Comparison of ENCODE assay signal across 8 cellular contexts in genomic region chr1:32361674-32362473, GRCh38. TPM values are rescaled to one million over a fixed set of nuclear protein-coding genes. Genes with fewer than 3 reads are reported as not detected.
A peak's percentile ranks its signal among the peaks of the same experiment; 100 is the strongest.
DNase-seq lines count a peak whose midpoint lies in the region; ATAC-seq and TF ChIP-seq lines count a peak whose summit lies in the region.

No MANE protein-coding gene starts in this region.

- H3K27me3 ChIP-seq in heart left ventricle (no peaks in the 10 kb centered on the region), osteoblast (ENCODE audit: insufficient read depth, low read length) (no peaks in the 10 kb centered on the region)

- DNase-seq in stimulated activated CD4-positive, alpha-beta T cell treated with anti-CD3 and anti-CD28 coated beads, Interleukin-12 subunit alpha, Interleukin-12 subunit beta, amount 100 ng/mL, for 4 hours: peak; percentile 32
- DNase-seq in stimulated activated CD4-positive, alpha-beta T cell treated with anti-CD3 and anti-CD28 coated beads, Interleukin-2, amount 100 ng/mL, for 48 hours: no peak
- peak; percentile 37 for DNase-seq in activated naive CD8-positive, alpha-beta T cell treated with anti-CD3 and anti-CD28 coated beads for 36 hours
- DNase-seq in heart left ventricle: peak; percentile 62 to 79 (median 66)
- DNase-seq in osteoblast (ENCODE audit: insufficient read length, low spot score, missing footprints): peak; percentile 94
- DNase-seq in NCI-H345 treated with DMSO at 0.1 percent for 48 hours (lab: John Stamatoyannopoulos, UW; ENCODE audit: unreplicated experiment): no peak
- no peak for DNase-seq in NCI-H526 treated with DMSO at 0.1 percent for 48 hours (lab: John Stamatoyannopoulos, UW)

- no peaks in the 10 kb centered on the region for H3K27me3 Mint-ChIP-seq in activated naive CD8-positive, alpha-beta T cell treated with anti-CD3 and anti-CD28 coated beads for 36 hours

- no peak for TF ChIP-seq POLR2A in heart left ventricle (IDR thresholded peaks at IDR 0.05)

- ATAC-seq in heart left ventricle (peak; percentile 27 to 75 (median 74)), HG02938 (IDR thresholded peaks at IDR 0.05; ENCODE audit: unreplicated experiment) (no peak)

- H4K20me1 ChIP-seq in osteoblast (ENCODE audit: insufficient read depth, low read length): peaks cover 8% of the 10 kb centered on the region

- H3K36me3 ChIP-seq in heart left ventricle: peaks cover 0 to 41% (median 34%) of the 10 kb centered on the region in 9 donors
- H3K36me3 ChIP-seq in osteoblast (ENCODE audit: insufficient read depth, low read length): peaks cover 30% of the 10 kb centered on the region

- no peak overlapping the region for H3K4me3 Mint-ChIP-seq in activated naive CD8-positive, alpha-beta T cell treated with anti-CD3 and anti-CD28 coated beads for 36 hours

- no peaks in the 10 kb centered on the region for H3K9me3 ChIP-seq in heart left ventricle
- no peaks in the 10 kb centered on the region for H3K9me3 ChIP-seq in osteoblast (ENCODE audit: low read depth, low read length)

- intact Hi-C loops in heart left ventricle (cut with DNase I): no loop called here

- WGBS in heart left ventricle, 4 donors: 1 to 2% (median 1%) methylated on average over 28 to 91 of the region's 91 CpGs

- peak; percentile 14 to 74 (median 44) for TF ChIP-seq CTCF in heart left ventricle (IDR thresholded peaks at IDR 0.05)
- TF ChIP-seq CTCF in osteoblast (IDR thresholded peaks at IDR 0.05; ENCODE audit: extremely low read depth, low read depth, low read length): peak; percentile 29

- peak overlapping the region; percentile 80 for H3K4me2 ChIP-seq in osteoblast (ENCODE audit: insufficient read depth, low read length)

- H3K4me1 Mint-ChIP-seq in activated naive CD8-positive, alpha-beta T cell treated with anti-CD3 and anti-CD28 coated beads for 36 hours: peaks cover 27% of the 10 kb centered on the region

- H3K79me2 ChIP-seq in osteoblast (ENCODE audit: insufficient read depth, low read length): no peaks in the 10 kb centered on the region

- peak overlapping the region; percentile 10 to 58 (median 48) for H3K4me3 ChIP-seq in heart left ventricle
- peak overlapping the region; percentile 71 for H3K4me3 ChIP-seq in osteoblast (ENCODE audit: insufficient read depth, low read length)

- H3K27ac ChIP-seq in heart left ventricle (peak overlapping the region in 7 of 12 donors; percentile 9 to 63 (median 30)), osteoblast (ENCODE audit: low read depth, low read length) (peak overlapping the region; percentile 17)

- H3K4me1 ChIP-seq in heart left ventricle: peaks cover 3 to 29% (median 15%) of the 10 kb centered on the region in 12 donors
- peaks cover 8% of the 10 kb centered on the region for H3K4me1 ChIP-seq in osteoblast (ENCODE audit: insufficient read depth, low read length)

- peaks cover 13% of the 10 kb centered on the region for H3K36me3 Mint-ChIP-seq in activated naive CD8-positive, alpha-beta T cell treated with anti-CD3 and anti-CD28 coated beads for 36 hours

- H2AFZ ChIP-seq in osteoblast (ENCODE audit: low read length): no peak overlapping the region

- no peaks in the 10 kb centered on the region for H3K9me3 Mint-ChIP-seq in activated naive CD8-positive, alpha-beta T cell treated with anti-CD3 and anti-CD28 coated beads for 36 hours

- H3K27ac Mint-ChIP-seq in activated naive CD8-positive, alpha-beta T cell treated with anti-CD3 and anti-CD28 coated beads for 36 hours: no peak overlapping the region

RNA-seq across cellular contexts. Expression of gene FAM229A, which starts 0.4 kb away (rescaled TPM):
- 1 to 10 TPM; 2.8 to 3.6 TPM for total RNA-seq in activated naive CD8-positive, alpha-beta T cell treated with anti-CD3 and anti-CD28 coated beads for 36 hours
- total RNA-seq in heart left ventricle: 1 to 10 TPM; 1.2 to 4.4 (median 2.1) TPM
- 1 to 10 TPM; 1.4 to 4.0 TPM for polyA plus RNA-seq in heart left ventricle
- total RNA-seq in osteoblast: 1.8 and 2.5 TPM in 2 replicates

RNA-seq across cellular contexts. Expression of gene TSSK3, which starts 0.5 kb away (rescaled TPM):
- under 1 TPM; 0.48 to 0.60 TPM for total RNA-seq in activated naive CD8-positive, alpha-beta T cell treated with anti-CD3 and anti-CD28 coated beads for 36 hours
- total RNA-seq in heart left ventricle (1 to 10 TPM in 6 of 9 donors, under 1 TPM in 1, not detected in 2; 0.72 to 2.6 (median 1.7) TPM), osteoblast (1.5 and 1.8 TPM in 2 replicates)
- 1 to 10 TPM in 1 of 2 donors, under 1 TPM in 1; 0.37 to 3.1 TPM for polyA plus RNA-seq in heart left ventricle

RNA-seq across cellular contexts. Expression of gene MARCKSL1, which starts 25.8 kb away (rescaled TPM):
- 10 to 100 TPM; 26.4 to 26.7 TPM for total RNA-seq in activated naive CD8-positive, alpha-beta T cell treated with anti-CD3 and anti-CD28 coated beads for 36 hours
- total RNA-seq in heart left ventricle (10 to 100 TPM in 7 of 9 donors, 1 to 10 TPM in 2; 6.8 to 44.0 (median 12.1) TPM), osteoblast (15.9 and 16.6 TPM in 2 replicates)
- 10 to 100 TPM in 1 of 2 donors, 1 to 10 TPM in 1; 8.1 to 29.8 TPM for polyA plus RNA-seq in heart left ventricle

RNA-seq across cellular contexts. Expression of gene BSDC1, which starts 32.4 kb away (rescaled TPM):
- 10 to 100 TPM; 26.5 to 31.2 TPM for total RNA-seq in activated naive CD8-positive, alpha-beta T cell treated with anti-CD3 and anti-CD28 coated beads for 36 hours
- 10 to 100 TPM; 35.6 to 53.2 (median 44.5) TPM for total RNA-seq in heart left ventricle
- polyA plus RNA-seq in heart left ventricle: 10 to 100 TPM; 25.1 to 46.9 TPM
- total RNA-seq in osteoblast: 68.0 and 69.0 TPM in 2 replicates

Comparison
In these comparisons a context has a peak if more than half of its experiments do, and no peak if none do; other contexts are left out.
1. DNase-seq: peak in stimulated activated CD4-positive, alpha-beta T cell treated with anti-CD3 and anti-CD28 coated beads, Interleukin-12 subunit alpha, Interleukin-12 subunit beta, amount 100 ng/mL, for 4 hours (single experiment), activated naive CD8-positive, alpha-beta T cell treated with anti-CD3 and anti-CD28 coated beads for 36 hours (single experiment), heart left ventricle (5 of 5) and osteoblast (single experiment); none in stimulated activated CD4-positive, alpha-beta T cell treated with anti-CD3 and anti-CD28 coated beads, Interleukin-2, amount 100 ng/mL, for 48 hours (0 of 2), NCI-H345 treated with DMSO at 0.1 percent for 48 hours (single experiment) and NCI-H526 treated with DMSO at 0.1 percent for 48 hours (single experiment).